ENCODE assay signal across 23 cellular contexts in the genomic region with DNA sequence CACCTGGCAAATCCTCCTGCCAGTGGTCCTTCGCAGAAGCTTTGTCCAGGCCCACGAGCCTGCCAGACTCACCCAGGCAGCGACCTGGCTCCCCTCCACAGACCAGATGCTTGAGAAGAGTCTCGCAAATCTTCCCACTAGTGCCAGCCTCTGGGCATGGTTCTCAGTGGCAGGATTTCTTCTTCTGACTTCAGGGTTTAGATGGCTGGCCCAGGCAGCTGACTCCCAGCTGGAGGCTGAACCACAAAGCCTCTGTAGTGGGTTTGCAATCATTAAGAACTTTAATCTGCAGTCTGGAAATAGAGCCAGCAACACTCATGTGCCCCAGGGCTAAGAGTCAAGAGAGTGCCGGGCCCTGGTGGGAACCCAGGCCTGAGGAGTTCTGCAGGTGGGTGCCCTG.
DNase-seq lines count a peak whose midpoint lies in the region; ATAC-seq, FAIRE-seq and TF ChIP-seq lines count a peak whose summit lies in the region.
"Had no signal": no experiment of that assay in that cellular context is flagged by ENCODE, and none has a peak within 500 bp of the region (broad histone marks: within the 10 kb centered on the region; RNA-seq: fewer than 3 reads in every experiment).

No MANE protein-coding gene starts in this region.

- no peak overlapping the region for H3K4me2 ChIP-seq in trophoblast cell (ENCODE audit: low read length)

- peaks cover 5% of the 10 kb centered on the region for H3K27me3 Mint-ChIP-seq in endodermal cell (ENCODE audit: insufficient read depth)
- H3K27me3 Mint-ChIP-seq: natural killer cell treated with Interleukin-12 subunit alpha and Interleukin-12 subunit beta and Interleukin-15 and Interleukin-18, amount 100 ng/mL, for 72 hours had no signal

- H3K27me3 ChIP-seq in endodermal cell (ENCODE audit: control insufficient read depth, insufficient read depth, low read length, poor library complexity, severe bottlenecking) (no peaks in the 10 kb centered on the region), trophoblast cell (ENCODE audit: insufficient read depth, low read length) (no peaks in the 10 kb centered on the region)
- H3K27me3 ChIP-seq: gastroesophageal sphincter had no signal

- H2BK5ac ChIP-seq in trophoblast cell (ENCODE audit: low read depth, low read length, poor library complexity) = peak overlapping the region; percentile 65

- H2BK120ac ChIP-seq in trophoblast cell (ENCODE audit: insufficient read depth, low read length, poor library complexity) = peak overlapping the region; percentile 79

- DNase-seq in D721Med (ENCODE audit: insufficient read length, low spot score) (peak; percentile 57), endodermal cell (peak; percentile 50), trophoblast cell (no peak)
- peak; percentile 12 for DNase-seq in Jurkat, Clone E6-1 (ENCODE audit: low read depth, low spot score)
- no peak for DNase-seq in activated T-cell treated with anti-CD3 and anti-CD28 coated beads, Interleukin-2, amount 50 U/mL, for 48 hours
- DNase-seq: activated CD4-positive, alpha-beta T cell treated with anti-CD3 and anti-CD28 coated beads, Interleukin-2, amount 50 U/mL, for 1 hour; activated CD8-positive, alpha-beta memory T cell treated with anti-CD3 and anti-CD28 coated beads, Interleukin-2, amount 50 U/mL, for 4 hours; activated effector memory CD4-positive, alpha-beta T cell treated with anti-CD3 and anti-CD28 coated beads, Interleukin-2, amount 50 U/mL, for 16 hours; caudate nucleus; mesendoderm; NCI-H1436; NCI-H2171; PC-3; stimulated activated naive CD4-positive, alpha-beta T cell had no signal

- peaks cover 41% of the 10 kb centered on the region for H3K79me1 ChIP-seq in trophoblast cell (ENCODE audit: low read length)

- H3K36me3 Mint-ChIP-seq in endodermal cell (ENCODE audit: low read depth) = no peaks in the 10 kb centered on the region
- H3K36me3 Mint-ChIP-seq: natural killer cell treated with Interleukin-12 subunit alpha and Interleukin-12 subunit beta and Interleukin-15 and Interleukin-18, amount 100 ng/mL, for 72 hours had no signal

- H3K4me3 Mint-ChIP-seq in endodermal cell = no peak overlapping the region
- H3K4me3 Mint-ChIP-seq: natural killer cell treated with Interleukin-12 subunit alpha and Interleukin-12 subunit beta and Interleukin-15 and Interleukin-18, amount 100 ng/mL, for 72 hours; T-helper 1 cell treated with Interleukin-12 subunit alpha and Interleukin-12 subunit beta and Interleukin-4 antibody, amounts not matched to agents 30 μg/mL and 1 μg/mL, for 36 hours had no signal

- H3K36me3 ChIP-seq in endodermal cell (ENCODE audit: control insufficient read depth, insufficient read depth, low read length) (no peaks in the 10 kb centered on the region), trophoblast cell (ENCODE audit: control insufficient read depth in 1 of 2, insufficient read depth in 2 of 2, low read length in 2 of 2) (no peaks in the 10 kb centered on the region)
- H3K36me3 ChIP-seq: gastroesophageal sphincter, thoracic aorta had no signal

- H3K23ac ChIP-seq in trophoblast cell (ENCODE audit: low read length) = no peak overlapping the region

- H3K27ac Mint-ChIP-seq in endodermal cell = no peak overlapping the region
- H3K27ac Mint-ChIP-seq: natural killer cell treated with Interleukin-12 subunit alpha and Interleukin-12 subunit beta and Interleukin-15 and Interleukin-18, amount 100 ng/mL, for 72 hours; T-helper 1 cell treated with Interleukin-12 subunit alpha and Interleukin-12 subunit beta and Interleukin-4 antibody, amounts not matched to agents 30 μg/mL and 1 μg/mL, for 36 hours had no signal

- H2AK5ac ChIP-seq in trophoblast cell (ENCODE audit: low read length) = peak overlapping the region; percentile 55

- H4K91ac ChIP-seq in trophoblast cell (ENCODE audit: low read depth, low read length) = peak overlapping the region; percentile 82

- H3K9me3 Mint-ChIP-seq in endodermal cell = no peaks in the 10 kb centered on the region

- WGBS in endodermal cell (ENCODE audit: insufficient coverage in 1 of 2, insufficient read length in 1 of 2), 2 experiments = 82 to 87% methylated on average over 4 to 5 of the region's 5 CpGs
- WGBS in trophoblast cell (ENCODE audit: extremely low coverage, insufficient coverage, insufficient read length) = no CpG with 5 or more reads among the region's 5 CpGs

- H3K4me1 Mint-ChIP-seq in endodermal cell = peaks cover 22% of the 10 kb centered on the region

- no peak overlapping the region for H4K12ac ChIP-seq in trophoblast cell (ENCODE audit: low read depth, low read length)

- H3K9ac ChIP-seq in endodermal cell (ENCODE audit: extremely low read depth, low read length, poor library complexity, severe bottlenecking) = no peak overlapping the region
- H3K9ac ChIP-seq in trophoblast cell (ENCODE audit: low read length) = no peak overlapping the region

- no peak for FAIRE-seq in D721Med (lab: Jason Lieb, UNC)
- FAIRE-seq: GM18507 had no signal

- H3K4me1 ChIP-seq in endodermal cell (ENCODE audit: control insufficient read depth, insufficient read depth, low read length) (no peaks in the 10 kb centered on the region), trophoblast cell (ENCODE audit: control insufficient read depth in 1 of 2, insufficient read depth in 2 of 2, low read length in 2 of 2) (peaks cover 23 to 33% of the 10 kb centered on the region in 2 experiments)
- H3K4me1 ChIP-seq: gastroesophageal sphincter had no signal

- no peak overlapping the region for H2AFZ ChIP-seq in trophoblast cell (ENCODE audit: insufficient read depth, low read length, poor library complexity)

- peak overlapping the region; percentile 2 for H4K8ac ChIP-seq in trophoblast cell (ENCODE audit: low read depth, low read length)

- H2BK12ac ChIP-seq in trophoblast cell (ENCODE audit: low read length) = peak overlapping the region; percentile 88

- no peaks in the 10 kb centered on the region for H3K9me3 ChIP-seq in endodermal cell (ENCODE audit: control insufficient read depth, low read length)
- peaks cover 2% of the 10 kb centered on the region for H3K9me3 ChIP-seq in trophoblast cell (ENCODE audit: insufficient read depth, low read depth, low read length)
- H3K9me3 ChIP-seq: gastroesophageal sphincter, thoracic aorta had no signal

- H3K27ac ChIP-seq in endodermal cell (ENCODE audit: low read depth, low read length) (no peak overlapping the region), trophoblast cell (ENCODE audit: low read depth, low read length) (no peak overlapping the region)
- H3K27ac ChIP-seq: gastroesophageal sphincter, HL-60, skin epidermis, thoracic aorta had no signal

- H3K4me3 ChIP-seq in Jurkat, Clone E6-1 (ENCODE audit: low read length) = no peak overlapping the region
- H3K4me3 ChIP-seq in endodermal cell (ENCODE audit: low read length) = no peak overlapping the region
- no peak overlapping the region for H3K4me3 ChIP-seq in trophoblast cell (ENCODE audit: low read depth, low read length)
- H3K4me3 ChIP-seq: gastroesophageal sphincter, skin epidermis, thoracic aorta had no signal

- peak overlapping the region; percentile 47 for H3K18ac ChIP-seq in trophoblast cell (ENCODE audit: low read length)

- H3K79me2 ChIP-seq in trophoblast cell (ENCODE audit: control insufficient read depth, insufficient read depth, low read length, poor library complexity) = peaks cover 7% of the 10 kb centered on the region

- TF ChIP-seq CTCF in D721Med (IDR thresholded peaks at IDR 0.05; ENCODE audit: insufficient read depth, missing control alignments) (no peak), endodermal cell (conservative IDR thresholded peaks at IDR 0.05) (no peak)

- peak overlapping the region; percentile 54 for H3K14ac ChIP-seq in trophoblast cell (ENCODE audit: low read length)

- ATAC-seq in HG02610 (IDR thresholded peaks at IDR 0.05; ENCODE audit: unreplicated experiment) (no peak), SK-N-SH treated with all-trans-retinoic acid at 6 μM for 48 hours (no peak)
- ATAC-seq: gastroesophageal sphincter; natural killer cell treated with Interleukin-12 subunit alpha and Interleukin-12 subunit beta and Interleukin-15 and Interleukin-18, amount 100 ng/mL, for 72 hours; PC-3 had no signal

- no peak overlapping the region for H3K4ac ChIP-seq in trophoblast cell (ENCODE audit: low read depth, low read length)

TF ChIP-seq in SK-N-SH treated with all-trans-retinoic acid at 6 μM for 48 hours, 23 proteins besides CTCF, POLR2A, EP300 and RAD21 (continues in another document):
- no peak for TF ChIP-seq OSR1 (CRISPR knock-in tag; IDR thresholded peaks at IDR 0.05)
- no peak for TF ChIP-seq ZNF565 (CRISPR knock-in tag; conservative IDR thresholded peaks at IDR 0.05; ENCODE audit: low read depth)
- TF ChIP-seq CSDC2 (CRISPR knock-in tag; IDR thresholded peaks at IDR 0.05) = no peak
- TF ChIP-seq ZFP3 (CRISPR knock-in tag; IDR thresholded peaks at IDR 0.05) = no peak
- TF ChIP-seq, protein P1, sequence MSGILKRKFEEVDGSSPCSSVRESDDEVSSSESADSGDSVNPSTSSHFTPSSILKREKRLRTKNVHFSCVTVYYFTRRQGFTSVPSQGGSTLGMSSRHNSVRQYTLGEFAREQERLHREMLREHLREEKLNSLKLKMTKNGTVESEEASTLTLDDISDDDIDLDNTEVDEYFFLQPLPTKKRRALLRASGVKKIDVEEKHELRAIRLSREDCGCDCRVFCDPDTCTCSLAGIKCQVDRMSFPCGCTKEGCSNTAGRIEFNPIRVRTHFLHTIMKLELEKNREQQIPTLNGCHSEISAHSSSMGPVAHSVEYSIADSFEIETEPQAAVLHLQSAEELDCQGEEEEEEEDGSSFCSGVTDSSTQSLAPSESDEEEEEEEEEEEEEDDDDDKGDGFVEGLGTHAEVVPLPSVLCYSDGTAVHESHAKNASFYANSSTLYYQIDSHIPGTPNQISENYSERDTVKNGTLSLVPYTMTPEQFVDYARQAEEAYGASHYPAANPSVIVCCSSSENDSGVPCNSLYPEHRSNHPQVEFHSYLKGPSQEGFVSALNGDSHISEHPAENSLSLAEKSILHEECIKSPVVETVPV (CRISPR knock-in tag; IDR thresholded peaks at IDR 0.05) = no peak
- TF ChIP-seq RARB (CRISPR knock-in tag; IDR thresholded peaks at IDR 0.05) = no peak
- no peak for TF ChIP-seq GLIS3 (CRISPR knock-in tag; IDR thresholded peaks at IDR 0.05)

Comparison
In these comparisons a context has a peak if more than half of its experiments do, and no peak if none do; other contexts are left out.
1. DNase-seq: peak in D721Med (single experiment), Jurkat, Clone E6-1 (single experiment) and endodermal cell (single experiment); none in trophoblast cell (0 of 2) and activated T-cell treated with anti-CD3 and anti-CD28 coated beads, Interleukin-2, amount 50 U/mL, for 48 hours (0 of 2).